16 cellular contexts compared by ENCODE assay signal in genomic region chr21:33857846-33858671, GRCh38. TPM values are rescaled to one million over a fixed set of nuclear protein-coding genes. Genes with fewer than 3 reads are reported as not detected.
DNase-seq lines count a peak whose midpoint lies in the region; ATAC-seq and TF ChIP-seq lines count a peak whose summit lies in the region.
"Had no signal": no experiment of that assay in that cellular context is flagged by ENCODE, and none has a peak within 500 bp of the region (broad histone marks: within the 10 kb centered on the region; RNA-seq: fewer than 3 reads in every experiment).

No MANE protein-coding gene starts in this region.

- H3K4ac ChIP-seq in mesendoderm (ENCODE audit: low read depth, low read length): no peak overlapping the region

- WGBS in mesendoderm (ENCODE audit: extremely low coverage, insufficient coverage, low lambda C conversion rate): no CpG with 5 or more reads among the region's 26 CpGs

- H3K4me1 Mint-ChIP-seq in chondrocyte (ENCODE audit: low read depth): peaks cover 13% of the 10 kb centered on the region
- H3K4me1 Mint-ChIP-seq: CD8-positive, alpha-beta memory T cell had no signal

- DNase-seq in H7 (peak; percentile 89), chondrocyte (ENCODE audit: low spot score) (peak; percentile 64), mesendoderm (no peak)
- no peak for DNase-seq in activated effector memory CD4-positive, alpha-beta T cell treated with anti-CD3 and anti-CD28 coated beads, Interleukin-2, amount 50 U/mL, for 16 hours
- DNase-seq: CD8-positive, alpha-beta memory T cell; DND-41; HFFc6; KG1; NCI-H1436; NCI-H2029; NCI-H510A; PC-3 had no signal

- no peak overlapping the region for H3K27ac ChIP-seq in mesendoderm (ENCODE audit: low read depth, low read length)
- peak overlapping the region; percentile 17 for H3K27ac ChIP-seq in subcutaneous abdominal adipose tissue (ENCODE audit: low read depth, low read length)
- H3K27ac ChIP-seq: BLaER1 treated with 17β-estradiol and CSF1 and Interleukin-3, amounts not matched to agents 10 nM and 100 nM had no signal

- peak overlapping the region; percentile 6 for H3K23ac ChIP-seq in mesendoderm (ENCODE audit: low read length)

- H3K27me3 ChIP-seq in H7 (ENCODE audit: control insufficient read depth, insufficient read depth, low read length) (no peaks in the 10 kb centered on the region; the same call in 1 of the 2 replicates), mesendoderm (ENCODE audit: insufficient read depth, low read length, poor library complexity) (no peaks in the 10 kb centered on the region), subcutaneous abdominal adipose tissue (ENCODE audit: control insufficient read depth in 5 of 5, insufficient read depth in 4 of 5, low read length in 5 of 5) (no peaks in the 10 kb centered on the region)
- H3K27me3 ChIP-seq: BLaER1 treated with 17β-estradiol and CSF1 and Interleukin-3, amounts not matched to agents 10 nM and 100 nM had no signal

- no peak overlapping the region for H3K4me3 Mint-ChIP-seq in chondrocyte (ENCODE audit: unreplicated experiment)
- H3K4me3 Mint-ChIP-seq: CD8-positive, alpha-beta memory T cell; HFFc6 had no signal

- H2AK5ac ChIP-seq in mesendoderm (ENCODE audit: low read length): no peak overlapping the region

- no peaks in the 10 kb centered on the region for H3K79me1 ChIP-seq in mesendoderm (ENCODE audit: low read length)

- H3K4me1 ChIP-seq in mesendoderm (ENCODE audit: control insufficient read depth, low read depth, low read length) (no peaks in the 10 kb centered on the region), subcutaneous abdominal adipose tissue (ENCODE audit: control insufficient read depth in 5 of 5, insufficient read depth in 5 of 5, low read length in 5 of 5) (peaks cover 3 to 47% (median 30%) of the 10 kb centered on the region in 5 donors)

- no peaks in the 10 kb centered on the region for H3K9me3 Mint-ChIP-seq in chondrocyte (ENCODE audit: low read depth)
- H3K9me3 Mint-ChIP-seq: CD8-positive, alpha-beta memory T cell; HFFc6 had no signal

- no peak overlapping the region for H3K9ac ChIP-seq in mesendoderm (ENCODE audit: low read length)
- no peak overlapping the region for H3K9ac ChIP-seq in subcutaneous abdominal adipose tissue (ENCODE audit: low read length in 5 of 5)
- H3K9ac ChIP-seq: BLaER1 treated with 17β-estradiol and CSF1 and Interleukin-3, amounts not matched to agents 10 nM and 100 nM had no signal

- no peak overlapping the region for H3K18ac ChIP-seq in mesendoderm (ENCODE audit: low read length)

- no peak overlapping the region for H3K4me2 ChIP-seq in mesendoderm (ENCODE audit: low read length)
- H3K4me2 ChIP-seq: BLaER1 treated with 17β-estradiol and CSF1 and Interleukin-3, amounts not matched to agents 10 nM and 100 nM had no signal

- H4K8ac ChIP-seq in mesendoderm (ENCODE audit: low read depth, low read length): peak overlapping the region; percentile 16

- no peak overlapping the region for H2BK5ac ChIP-seq in mesendoderm (ENCODE audit: low read length)

- H3K36me3 Mint-ChIP-seq in chondrocyte (ENCODE audit: low read depth): no peaks in the 10 kb centered on the region
- H3K36me3 Mint-ChIP-seq: CD8-positive, alpha-beta memory T cell had no signal

- no peaks in the 10 kb centered on the region for H3K27me3 Mint-ChIP-seq in chondrocyte (ENCODE audit: low read depth)

- TF ChIP-seq CTCF in chondrocyte (IDR thresholded peaks at IDR 0.05): no peak

- H3K79me2 ChIP-seq in mesendoderm (ENCODE audit: control insufficient read depth, insufficient read depth, low read length): no peaks in the 10 kb centered on the region

- ATAC-seq in GM21528 (IDR thresholded peaks at IDR 0.05; ENCODE audit: low FRiP score, unreplicated experiment) (no peak), GM19328 (IDR thresholded peaks at IDR 0.05; ENCODE audit: unreplicated experiment) (no peak)
- ATAC-seq: PC-3 had no signal

- peak overlapping the region; percentile 28 for H3K56ac ChIP-seq in mesendoderm (ENCODE audit: low read length)

- no peak overlapping the region for H2BK120ac ChIP-seq in mesendoderm (ENCODE audit: low read depth, low read length)

- H3K27ac Mint-ChIP-seq in chondrocyte (ENCODE audit: unreplicated experiment): no peak overlapping the region
- H3K27ac Mint-ChIP-seq: CD8-positive, alpha-beta memory T cell; HFFc6 had no signal

- H3K36me3 ChIP-seq in H7 (replicated peaks; ENCODE audit: control insufficient read depth, insufficient read depth, low read length): no peaks in the 10 kb centered on the region
- no peaks in the 10 kb centered on the region for H3K36me3 ChIP-seq in mesendoderm (ENCODE audit: control insufficient read depth, insufficient read depth, low read length)
- H3K36me3 ChIP-seq in subcutaneous abdominal adipose tissue (ENCODE audit: control insufficient read depth in 5 of 5, insufficient read depth in 5 of 5, low read length in 5 of 5): no peaks in the 10 kb centered on the region
- H3K36me3 ChIP-seq: BLaER1 treated with 17β-estradiol and CSF1 and Interleukin-3, amounts not matched to agents 10 nM and 100 nM had no signal

- no peak overlapping the region for H4K5ac ChIP-seq in mesendoderm (ENCODE audit: low read length)

- H2BK15ac ChIP-seq in mesendoderm (replicated peaks; ENCODE audit: low read depth): no peak overlapping the region

- no peaks in the 10 kb centered on the region for H3K9me3 ChIP-seq in subcutaneous abdominal adipose tissue (ENCODE audit: control insufficient read depth in 5 of 5, low read length in 5 of 5)
- H3K9me3 ChIP-seq: BLaER1 treated with 17β-estradiol and CSF1 and Interleukin-3, amounts not matched to agents 10 nM and 100 nM had no signal

- H3K4me3 ChIP-seq in H7 (ENCODE audit: insufficient read depth, low read depth, low read length) (no peak overlapping the region), mesendoderm (ENCODE audit: low read length) (no peak overlapping the region), subcutaneous abdominal adipose tissue (ENCODE audit: low read depth in 1 of 5, low read length in 5 of 5) (no peak overlapping the region)
- H3K4me3 ChIP-seq: BLaER1 treated with 17β-estradiol and CSF1 and Interleukin-3, amounts not matched to agents 10 nM and 100 nM had no signal

RNA-seq across cellular contexts. Expression of gene ATP5PO, which starts 57.5 kb away (rescaled TPM):
- 229 and 244 TPM in 2 replicates for total RNA-seq in H7 (2014; rRNA removed; shearing (Covaris generic))
- 129 to 131 TPM (median 131 TPM) in 3 replicates for total RNA-seq in chondrocyte
- polyA plus RNA-seq in mesendoderm (2013, experiment 1 of 2): 445 TPM
- polyA plus RNA-seq in mesendoderm (2013, experiment 2 of 2): 443 TPM

Comparison
In these comparisons a context has a peak if more than half of its experiments do, and no peak if none do; other contexts are left out.
1. DNase-seq: peak in H7 (single experiment) and chondrocyte (single experiment); none in mesendoderm (single experiment) and activated effector memory CD4-positive, alpha-beta T cell treated with anti-CD3 and anti-CD28 coated beads, Interleukin-2, amount 50 U/mL, for 16 hours (single experiment).